10 cellular contexts compared by ENCODE assay signal in genomic region chr2:190674966-190675650, GRCh38. TPM values are rescaled to one million over a fixed set of nuclear protein-coding genes. Genes with fewer than 3 reads are reported as not detected.
DNase-seq lines count a peak whose midpoint lies in the region; ATAC-seq and FAIRE-seq lines count a peak whose summit lies in the region.
"Had no signal": no experiment of that assay in that cellular context is flagged by ENCODE, and none has a peak within 500 bp of the region (broad histone marks: within the 10 kb centered on the region; RNA-seq: fewer than 3 reads in every experiment).

No MANE protein-coding gene starts in this region.

- no peak for DNase-seq in GM18507 (ENCODE audit: extremely low spot score, insufficient read length, low read depth)
- DNase-seq in activated naive CD8-positive, alpha-beta T cell treated with anti-CD3 and anti-CD28 coated beads for 36 hours, result no peak
- no peak for DNase-seq in NCI-H69 (lab: John Stamatoyannopoulos, UW)
- no peak for DNase-seq in KG1 (lab: John Stamatoyannopoulos, UW)
- no peak for DNase-seq in SKM-1 treated with dmso at 0.1 percent for 144 hours (lab: John Stamatoyannopoulos, UW; ENCODE audit: unreplicated experiment)
- DNase-seq in epidermal melanocyte (ENCODE audit: insufficient read length, low spot score), result no peak
- DNase-seq: dorsolateral prefrontal cortex, upper lobe of right lung had no signal

- peaks cover 63% of the 10 kb centered on the region for H3K4me1 Mint-ChIP-seq in activated naive CD8-positive, alpha-beta T cell treated with anti-CD3 and anti-CD28 coated beads for 36 hours

- ATAC-seq in GM19467 (IDR thresholded peaks at IDR 0.05; ENCODE audit: unreplicated experiment) (peak; percentile 37), HG03045 (IDR thresholded peaks at IDR 0.05; ENCODE audit: unreplicated experiment) (peak; percentile 30)
- ATAC-seq: upper lobe of right lung had no signal

- H3K36me3 Mint-ChIP-seq in activated naive CD8-positive, alpha-beta T cell treated with anti-CD3 and anti-CD28 coated beads for 36 hours, result peaks cover 51% of the 10 kb centered on the region

- H3K4me3 Mint-ChIP-seq in activated naive CD8-positive, alpha-beta T cell treated with anti-CD3 and anti-CD28 coated beads for 36 hours, result peak overlapping the region; percentile 65

- no peaks in the 10 kb centered on the region for H3K27me3 Mint-ChIP-seq in activated naive CD8-positive, alpha-beta T cell treated with anti-CD3 and anti-CD28 coated beads for 36 hours

- peak overlapping the region; percentile 84 for H3K27ac Mint-ChIP-seq in activated naive CD8-positive, alpha-beta T cell treated with anti-CD3 and anti-CD28 coated beads for 36 hours

- FAIRE-seq in GM18507 (lab: Jason Lieb, UNC), result peak; percentile 75

- H3K9me3 Mint-ChIP-seq in activated naive CD8-positive, alpha-beta T cell treated with anti-CD3 and anti-CD28 coated beads for 36 hours, result no peaks in the 10 kb centered on the region

RNA-seq across cellular contexts. Expression of gene NAB1, which starts 26.2 kb away (rescaled TPM):
- total RNA-seq in activated naive CD8-positive, alpha-beta T cell treated with anti-CD3 and anti-CD28 coated beads for 36 hours, result 10 to 100 TPM; 24.9 to 33.3 TPM
